In genomic region chr17:81845881-81846742, GRCh38 we compare ENCODE assay signal across 2 cellular contexts.
TF ChIP-seq lines count a peak whose summit lies in the region.

No MANE protein-coding gene starts in this region.

TF ChIP-seq in GM12891, 5 proteins besides CTCF, POLR2A, EP300 and RAD21:
- no peak for TF ChIP-seq SPI1 (IDR thresholded peaks at IDR 0.05; ENCODE audit: low read depth, low read length)
- no peak for TF ChIP-seq TAF1 (IDR thresholded peaks at IDR 0.05; ENCODE audit: low read depth, low read length)
- no peak for TF ChIP-seq POU2F2 (IDR thresholded peaks at IDR 0.05; ENCODE audit: low read depth, low read length)

TF ChIP-seq in endothelial cell of umbilical vein, 7 proteins besides CTCF, POLR2A, EP300 and RAD21:
- TF ChIP-seq POLR2AphosphoS5 (IDR thresholded peaks at IDR 0.05; ENCODE audit: insufficient read depth, low read depth, low read length), result no peak
- TF ChIP-seq GATA2 (IDR thresholded peaks at IDR 0.05; ENCODE audit: insufficient read depth, insufficient read length, low read depth, low read length), result no peak
- TF ChIP-seq EZH2 (IDR thresholded peaks at IDR 0.05; ENCODE audit: borderline replicate concordance, low read depth, low read length, severe bottlenecking), result no peak
- TF ChIP-seq MAX (IDR thresholded peaks at IDR 0.05; ENCODE audit: insufficient read depth, insufficient read length), result no peak
- no peak for TF ChIP-seq FOS (IDR thresholded peaks at IDR 0.05; ENCODE audit: borderline replicate concordance, insufficient read depth, low read length)
- no peak for TF ChIP-seq MYC (IDR thresholded peaks at IDR 0.05; ENCODE audit: low read depth, low read length)
- TF ChIP-seq JUN (IDR thresholded peaks at IDR 0.05; ENCODE audit: borderline replicate concordance, insufficient read depth, insufficient read length, low read depth), result no peak
